In the genomic region with DNA sequence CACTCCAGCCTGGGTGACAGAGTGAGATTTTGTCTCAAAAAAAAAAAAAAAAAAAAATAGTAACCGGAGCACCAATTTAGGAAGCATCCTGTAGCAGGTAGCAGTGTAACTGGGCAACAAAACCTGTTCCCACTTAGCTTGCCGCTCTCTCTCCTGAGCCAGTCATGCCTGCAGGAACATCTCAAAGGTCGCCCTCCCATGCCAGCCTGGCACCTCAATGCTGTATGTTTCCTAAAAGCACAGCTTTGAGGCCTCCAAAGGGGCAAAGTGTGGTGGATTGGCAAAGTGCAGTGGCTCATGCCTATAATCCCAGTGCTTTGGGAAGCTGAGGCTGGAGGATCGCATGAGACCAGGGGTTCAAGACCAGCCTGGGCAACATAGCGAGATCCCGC, we compare ENCODE assay signal across 25 cellular contexts.
"Had no signal": no experiment of that assay in that cellular context is flagged by ENCODE, and none has a peak within 500 bp of the region (broad histone marks: within the 10 kb centered on the region; RNA-seq: fewer than 3 reads in every experiment).

No MANE protein-coding gene starts in this region.

- H3K9me3 ChIP-seq: pancreas, psoas muscle, stomach, thoracic aorta, thyroid gland, upper lobe of left lung, vagina had no signal

- H3K36me3 ChIP-seq: neural progenitor cell, pancreas, stomach, thoracic aorta, thyroid gland, tibial nerve, upper lobe of left lung, vagina had no signal

- ATAC-seq: naive thymus-derived CD4-positive, alpha-beta T cell; natural killer cell; pancreas; psoas muscle; right cardiac atrium; sciatic nerve; stimulated activated effector memory CD8-positive, alpha-beta T cell treated with anti-CD3 and anti-CD28 coated beads, Interleukin-12 subunit alpha, Interleukin-12 subunit beta, amount 100 ng/mL, for 72 hours; stimulated activated naive B cell treated with anti-CD40 and anti-IgM and Interleukin-4, amounts not matched to agents 10 μg/mL and 1 μg/mL and 100 μg/mL, for 72 hours had no signal

- DNase-seq: naive thymus-derived CD4-positive, alpha-beta T cell; natural killer cell; occipital lobe; pancreas; psoas muscle; right cardiac atrium; stimulated activated CD4-positive, alpha-beta T cell treated with anti-CD3 and anti-CD28 coated beads, Interleukin-15, amount 100 ng/mL, for 24 hours; stimulated activated CD4-positive, alpha-beta T cell treated with anti-CD3 and anti-CD28 coated beads, Interleukin-2, amount 100 ng/mL, for 24 hours; stimulated activated CD4-positive, alpha-beta T cell treated with anti-CD3 and anti-CD28 coated beads, Interleukin-2, amount 100 ng/mL, for 48 hours; stimulated activated CD4-positive, alpha-beta T cell treated with anti-CD3 and anti-CD28 coated beads, Interleukin-4, amount 100 ng/mL, for 24 hours; stimulated activated naive B cell treated with anti-CD40 and anti-IgM and Interleukin-4, amounts not matched to agents 10 μg/mL and 1 μg/mL and 100 μg/mL, for 72 hours; stimulated activated naive CD4-positive, alpha-beta T cell treated with Interleukin-2 at 50 U/mL for 16 hours; stomach; trophoblast cell; upper lobe of left lung had no signal

- H2AFZ ChIP-seq: neural progenitor cell had no signal

- H3K27me3 ChIP-seq: neural progenitor cell, pancreas, thyroid gland, upper lobe of left lung, vagina had no signal

- H3K4me1 ChIP-seq: neural progenitor cell, pancreas, psoas muscle, stomach, tibial nerve, upper lobe of left lung, vagina had no signal

- H3K4me2 ChIP-seq: neural progenitor cell, smooth muscle cell had no signal

- H3K9ac ChIP-seq: neural progenitor cell had no signal

- FAIRE-seq: pancreas, urothelium cell line had no signal

- H3K27ac ChIP-seq: neural progenitor cell, pancreas, psoas muscle, skin epidermis, stomach, thoracic aorta, thyroid gland, tibial nerve, upper lobe of left lung, vagina had no signal

- H3K4me3 ChIP-seq: neural progenitor cell, pancreas, psoas muscle, skin epidermis, smooth muscle cell, stomach, thoracic aorta, thyroid gland, tibial nerve, upper lobe of left lung, vagina had no signal
